Comparison of ENCODE assay signal across 9 cellular contexts in the genomic region with DNA sequence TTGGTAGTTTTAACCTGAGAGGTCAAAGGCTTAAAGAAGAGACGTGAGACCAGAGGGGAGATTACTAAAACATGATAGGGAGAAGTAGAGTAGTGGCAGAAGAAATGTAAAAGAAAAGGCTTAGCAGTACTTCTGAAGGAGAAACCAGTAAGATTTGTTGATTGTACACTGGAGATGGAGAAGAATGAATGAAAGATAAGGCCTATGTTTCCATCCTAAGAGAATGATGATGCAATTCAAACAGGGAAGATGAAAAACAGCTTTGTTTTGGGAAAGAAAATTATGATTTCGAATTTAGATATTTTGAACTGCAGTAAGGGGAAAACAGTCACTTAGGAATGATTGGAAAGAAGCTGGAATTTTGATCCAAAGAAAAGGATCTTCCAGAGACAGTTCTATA.
"Had no signal": no experiment of that assay in that cellular context is flagged by ENCODE, and none has a peak within 500 bp of the region (broad histone marks: within the 10 kb centered on the region; RNA-seq: fewer than 3 reads in every experiment).

No MANE protein-coding gene starts in this region.

- H3K27ac ChIP-seq: ovary had no signal

- H3K4me3 Mint-ChIP-seq: T-helper 1 cell treated with Interleukin-12 subunit alpha and Interleukin-12 subunit beta and Interleukin-4 antibody, amounts not matched to agents 30 μg/mL and 1 μg/mL, for 36 hours had no signal

- H3K9me3 Mint-ChIP-seq: activated naive CD4-positive, alpha-beta T cell treated with anti-CD3 and anti-CD28 coated beads, Interleukin-2, amount 50 U/mL, for 72 hours; T-helper 1 cell treated with Interleukin-12 subunit alpha and Interleukin-12 subunit beta and Interleukin-4 antibody, amounts not matched to agents 30 μg/mL and 1 μg/mL, for 36 hours had no signal

- H3K4me3 ChIP-seq: ovary had no signal

- ATAC-seq: activated naive CD4-positive, alpha-beta T cell treated with anti-CD3 and anti-CD28 coated beads, Interleukin-2, amount 50 U/mL, for 72 hours had no signal

- H3K9me3 ChIP-seq: ovary had no signal

- FAIRE-seq: bronchial epithelial cell, urothelium cell line had no signal

- H3K36me3 Mint-ChIP-seq: activated naive CD4-positive, alpha-beta T cell treated with anti-CD3 and anti-CD28 coated beads, Interleukin-2, amount 50 U/mL, for 72 hours had no signal

- DNase-seq: activated effector memory CD4-positive, alpha-beta T cell treated with anti-CD3 and anti-CD28 coated beads, Interleukin-2, amount 50 U/mL, for 16 hours; anterior cingulate cortex; hippocampal formation; ovary; stimulated activated CD4-positive, alpha-beta T cell treated with anti-CD3 and anti-CD28 coated beads, Interleukin-15, amount 100 ng/mL, for 24 hours had no signal

- H3K27ac Mint-ChIP-seq: activated naive CD4-positive, alpha-beta T cell treated with anti-CD3 and anti-CD28 coated beads, Interleukin-2, amount 50 U/mL, for 72 hours; T-helper 1 cell treated with Interleukin-12 subunit alpha and Interleukin-12 subunit beta and Interleukin-4 antibody, amounts not matched to agents 30 μg/mL and 1 μg/mL, for 36 hours had no signal

- H3K27me3 ChIP-seq: ovary had no signal

- H3K36me3 ChIP-seq: ovary had no signal
